Comparison of ENCODE assay signal across 15 cellular contexts in genomic region chr18:45715212-45715780, GRCh38.
"Had no signal": no experiment of that assay in that cellular context is flagged by ENCODE, and none has a peak within 500 bp of the region (broad histone marks: within the 10 kb centered on the region; RNA-seq: fewer than 3 reads in every experiment).

No MANE protein-coding gene starts in this region.

- H3K9me3 Mint-ChIP-seq: dendritic cell treated with granulocyte-macrophage colony-stimulating factor and Interleukin-4, amounts not matched to agents 40 ng/mL and 50 ng/mL, for 4 days; natural killer cell had no signal

- H3K27ac ChIP-seq: lower lobe of right lung, tibial nerve had no signal

- H3K27me3 Mint-ChIP-seq: activated naive CD4-positive, alpha-beta T cell treated with anti-CD3 and anti-CD28 coated beads, Interleukin-2, amount 50 U/mL, for 24 hours; dendritic cell treated with granulocyte-macrophage colony-stimulating factor and Interleukin-4, amounts not matched to agents 40 ng/mL and 50 ng/mL, for 4 days; stimulated activated memory B cell treated with anti-CD40 and anti-IgM and Interleukin-4, amounts not matched to agents 10 μg/mL and 1 μg/mL and 100 μg/mL, for 72 hours had no signal

- ATAC-seq: left cardiac atrium; lower lobe of right lung; mucosa of descending colon; natural killer cell; right cardiac atrium; stimulated activated memory B cell treated with anti-CD40 and anti-IgM and Interleukin-4, amounts not matched to agents 10 μg/mL and 1 μg/mL and 100 μg/mL, for 72 hours had no signal

- H3K27ac Mint-ChIP-seq: activated CD4-positive, alpha-beta T cell treated with anti-CD3 and anti-CD28 coated beads, Interleukin-2, amount 10 ng/mL, durations not matched to agents 7 days and 5 days; activated naive CD4-positive, alpha-beta T cell treated with anti-CD3 and anti-CD28 coated beads, Interleukin-2, amount 50 U/mL, for 24 hours; dendritic cell treated with granulocyte-macrophage colony-stimulating factor and Interleukin-4, amounts not matched to agents 40 ng/mL and 50 ng/mL, for 4 days; natural killer cell; stimulated activated memory B cell treated with anti-CD40 and anti-IgM and Interleukin-4, amounts not matched to agents 10 μg/mL and 1 μg/mL and 100 μg/mL, for 72 hours had no signal

- DNase-seq: activated CD4-positive, alpha-beta T cell treated with anti-CD3 and anti-CD28 coated beads, Interleukin-2, amount 10 ng/mL, durations not matched to agents 7 days and 5 days; activated CD4-positive, CD25-positive, alpha-beta regulatory T cell; activated effector memory CD4-positive, alpha-beta T cell treated with Interleukin-2 at 50 U/mL for 16 hours; cerebellar nuclear complex; left cardiac atrium; lower lobe of right lung; mucosa of descending colon; natural killer cell; right cardiac atrium had no signal

- H3K4me2 ChIP-seq: smooth muscle cell had no signal

- H3K9me3 ChIP-seq: lower lobe of right lung, mucosa of descending colon, tibial nerve had no signal

- H3K4me3 Mint-ChIP-seq: activated CD4-positive, alpha-beta T cell treated with anti-CD3 and anti-CD28 coated beads, Interleukin-2, amount 10 ng/mL, durations not matched to agents 7 days and 5 days; activated naive CD4-positive, alpha-beta T cell treated with anti-CD3 and anti-CD28 coated beads, Interleukin-2, amount 50 U/mL, for 24 hours; dendritic cell treated with granulocyte-macrophage colony-stimulating factor and Interleukin-4, amounts not matched to agents 40 ng/mL and 50 ng/mL, for 4 days; natural killer cell; stimulated activated memory B cell treated with anti-CD40 and anti-IgM and Interleukin-4, amounts not matched to agents 10 μg/mL and 1 μg/mL and 100 μg/mL, for 72 hours had no signal

- H3K4me3 ChIP-seq: lower lobe of right lung, mucosa of descending colon, smooth muscle cell, tibial nerve had no signal

- H3K4me1 Mint-ChIP-seq: activated CD4-positive, alpha-beta T cell treated with anti-CD3 and anti-CD28 coated beads, Interleukin-2, amount 10 ng/mL, durations not matched to agents 7 days and 5 days; activated naive CD4-positive, alpha-beta T cell treated with anti-CD3 and anti-CD28 coated beads, Interleukin-2, amount 50 U/mL, for 24 hours had no signal

- H3K36me3 ChIP-seq: lower lobe of right lung, tibial nerve had no signal

- FAIRE-seq: TTC549 had no signal

- H3K27me3 ChIP-seq: tibial nerve had no signal

- H3K4me1 ChIP-seq: lower lobe of right lung, tibial nerve had no signal

- H3K36me3 Mint-ChIP-seq: natural killer cell had no signal
